In the genomic region with DNA sequence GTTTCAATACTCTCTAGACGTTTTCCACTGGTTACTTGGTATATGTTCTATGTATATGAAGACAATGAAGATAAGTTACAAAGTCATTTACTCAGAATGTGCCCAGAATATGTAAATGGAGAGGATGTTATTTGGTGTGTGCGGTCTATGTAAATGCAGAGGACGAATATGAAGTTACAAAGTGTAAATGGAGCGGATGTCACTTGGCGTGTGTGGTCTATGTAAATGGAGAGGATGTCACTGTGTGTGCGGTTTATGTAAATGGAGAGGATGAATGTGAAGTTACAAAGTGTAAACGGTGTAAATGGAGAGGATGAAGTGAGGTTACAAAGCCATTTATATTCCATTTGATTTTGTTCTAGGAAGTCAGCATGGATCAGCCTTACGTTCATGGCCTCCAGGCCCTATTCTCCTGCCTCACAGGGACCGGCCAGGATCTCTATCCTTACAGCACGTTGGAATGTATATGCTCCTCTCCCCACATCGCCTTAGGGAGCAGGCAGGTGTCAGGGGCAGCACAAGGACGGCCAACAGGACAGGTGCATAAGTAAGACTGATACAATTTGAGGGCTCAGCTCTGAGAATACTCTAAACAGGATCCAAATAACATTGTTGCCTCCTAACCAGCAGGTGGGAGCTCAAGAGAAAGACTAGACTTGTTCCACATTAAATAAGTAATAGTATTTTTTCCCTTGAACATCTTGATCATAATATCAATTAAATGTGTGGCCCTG, we compare ENCODE assay signal across 1 cellular context.
TF ChIP-seq lines count a peak whose summit lies in the region.

No MANE protein-coding gene starts in this region.

TF ChIP-seq in GM12878, 131 proteins besides CTCF, POLR2A, EP300 and RAD21:
- TF ChIP-seq, protein P1, sequence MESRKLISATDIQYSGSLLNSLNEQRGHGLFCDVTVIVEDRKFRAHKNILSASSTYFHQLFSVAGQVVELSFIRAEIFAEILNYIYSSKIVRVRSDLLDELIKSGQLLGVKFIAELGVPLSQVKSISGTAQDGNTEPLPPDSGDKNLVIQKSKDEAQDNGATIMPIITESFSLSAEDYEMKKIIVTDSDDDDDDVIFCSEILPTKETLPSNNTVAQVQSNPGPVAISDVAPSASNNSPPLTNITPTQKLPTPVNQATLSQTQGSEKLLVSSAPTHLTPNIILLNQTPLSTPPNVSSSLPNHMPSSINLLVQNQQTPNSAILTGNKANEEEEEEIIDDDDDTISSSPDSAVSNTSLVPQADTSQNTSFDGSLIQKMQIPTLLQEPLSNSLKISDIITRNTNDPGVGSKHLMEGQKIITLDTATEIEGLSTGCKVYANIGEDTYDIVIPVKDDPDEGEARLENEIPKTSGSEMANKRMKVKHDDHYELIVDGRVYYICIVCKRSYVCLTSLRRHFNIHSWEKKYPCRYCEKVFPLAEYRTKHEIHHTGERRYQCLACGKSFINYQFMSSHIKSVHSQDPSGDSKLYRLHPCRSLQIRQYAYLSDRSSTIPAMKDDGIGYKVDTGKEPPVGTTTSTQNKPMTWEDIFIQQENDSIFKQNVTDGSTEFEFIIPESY (IDR thresholded peaks at IDR 0.05): no peak
- TF ChIP-seq, protein P2, sequence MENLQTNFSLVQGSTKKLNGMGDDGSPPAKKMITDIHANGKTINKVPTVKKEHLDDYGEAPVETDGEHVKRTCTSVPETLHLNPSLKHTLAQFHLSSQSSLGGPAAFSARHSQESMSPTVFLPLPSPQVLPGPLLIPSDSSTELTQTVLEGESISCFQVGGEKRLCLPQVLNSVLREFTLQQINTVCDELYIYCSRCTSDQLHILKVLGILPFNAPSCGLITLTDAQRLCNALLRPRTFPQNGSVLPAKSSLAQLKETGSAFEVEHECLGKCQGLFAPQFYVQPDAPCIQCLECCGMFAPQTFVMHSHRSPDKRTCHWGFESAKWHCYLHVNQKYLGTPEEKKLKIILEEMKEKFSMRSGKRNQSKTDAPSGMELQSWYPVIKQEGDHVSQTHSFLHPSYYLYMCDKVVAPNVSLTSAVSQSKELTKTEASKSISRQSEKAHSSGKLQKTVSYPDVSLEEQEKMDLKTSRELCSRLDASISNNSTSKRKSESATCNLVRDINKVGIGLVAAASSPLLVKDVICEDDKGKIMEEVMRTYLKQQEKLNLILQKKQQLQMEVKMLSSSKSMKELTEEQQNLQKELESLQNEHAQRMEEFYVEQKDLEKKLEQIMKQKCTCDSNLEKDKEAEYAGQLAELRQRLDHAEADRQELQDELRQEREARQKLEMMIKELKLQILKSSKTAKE (IDR thresholded peaks at IDR 0.05; ENCODE audit: low read depth, poor library complexity, severe bottlenecking): peak; percentile 54
- TF ChIP-seq NBN (IDR thresholded peaks at IDR 0.05): peak; percentile 65
- peak; percentile 47; the same call in 1 of the 2 replicates for TF ChIP-seq IKZF1 (conservative IDR thresholded peaks at IDR 0.05)
- TF ChIP-seq, protein P3, sequence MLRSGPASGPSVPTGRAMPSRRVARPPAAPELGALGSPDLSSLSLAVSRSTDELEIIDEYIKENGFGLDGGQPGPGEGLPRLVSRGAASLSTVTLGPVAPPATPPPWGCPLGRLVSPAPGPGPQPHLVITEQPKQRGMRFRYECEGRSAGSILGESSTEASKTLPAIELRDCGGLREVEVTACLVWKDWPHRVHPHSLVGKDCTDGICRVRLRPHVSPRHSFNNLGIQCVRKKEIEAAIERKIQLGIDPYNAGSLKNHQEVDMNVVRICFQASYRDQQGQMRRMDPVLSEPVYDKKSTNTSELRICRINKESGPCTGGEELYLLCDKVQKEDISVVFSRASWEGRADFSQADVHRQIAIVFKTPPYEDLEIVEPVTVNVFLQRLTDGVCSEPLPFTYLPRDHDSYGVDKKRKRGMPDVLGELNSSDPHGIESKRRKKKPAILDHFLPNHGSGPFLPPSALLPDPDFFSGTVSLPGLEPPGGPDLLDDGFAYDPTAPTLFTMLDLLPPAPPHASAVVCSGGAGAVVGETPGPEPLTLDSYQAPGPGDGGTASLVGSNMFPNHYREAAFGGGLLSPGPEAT (IDR thresholded peaks at IDR 0.05; ENCODE audit: low read depth): 0 out of 2 replicates have a peak, but pooled peaks have one; percentile 36
- TF ChIP-seq BCL11A (IDR thresholded peaks at IDR 0.05; ENCODE audit: low read depth, low read length): no peak
- peak; percentile 61; the same call in 1 of the 2 replicates for TF ChIP-seq HDGF (IDR thresholded peaks at IDR 0.05)
- peak; percentile 100 for TF ChIP-seq POU2F2 (IDR thresholded peaks at IDR 0.05; ENCODE audit: borderline replicate concordance, low read depth, low read length)
- no peak for TF ChIP-seq SMC3 (IDR thresholded peaks at IDR 0.05; ENCODE audit: borderline replicate concordance, low read length)
- TF ChIP-seq ASH2L (IDR thresholded peaks at IDR 0.05; ENCODE audit: borderline replicate concordance, low read depth): 0 out of 2 replicates have a peak, but pooled peaks have one; percentile 59
- TF ChIP-seq PAX5 (IDR thresholded peaks at IDR 0.05; ENCODE audit: borderline replicate concordance, low read depth, low read length): peak; percentile 74; the same call in 1 of the 2 replicates
- no peak for TF ChIP-seq POLR2AphosphoS5 (IDR thresholded peaks at IDR 0.05; ENCODE audit: low read length)
- TF ChIP-seq CHD2 (IDR thresholded peaks at IDR 0.05; ENCODE audit: borderline replicate concordance, low read depth, low read length): peak; percentile 64; the same call in 1 of the 2 replicates
- peak; percentile 85 for TF ChIP-seq TBL1XR1 (IDR thresholded peaks at IDR 0.05; ENCODE audit: low read depth, low read length)
- TF ChIP-seq SREBF1 (IDR thresholded peaks at IDR 0.05; ENCODE audit: low read length): peak; percentile 38
- TF ChIP-seq RUNX3 (IDR thresholded peaks at IDR 0.05; ENCODE audit: low read length): peak; percentile 97
- peak; percentile 64 for TF ChIP-seq IKZF2 (IDR thresholded peaks at IDR 0.05)
- peak; percentile 83 for TF ChIP-seq ATF7 (IDR thresholded peaks at IDR 0.05; ENCODE audit: low read depth)
- no peak for TF ChIP-seq CREM (IDR thresholded peaks at IDR 0.05; ENCODE audit: low read depth)
- TF ChIP-seq, protein P4, sequence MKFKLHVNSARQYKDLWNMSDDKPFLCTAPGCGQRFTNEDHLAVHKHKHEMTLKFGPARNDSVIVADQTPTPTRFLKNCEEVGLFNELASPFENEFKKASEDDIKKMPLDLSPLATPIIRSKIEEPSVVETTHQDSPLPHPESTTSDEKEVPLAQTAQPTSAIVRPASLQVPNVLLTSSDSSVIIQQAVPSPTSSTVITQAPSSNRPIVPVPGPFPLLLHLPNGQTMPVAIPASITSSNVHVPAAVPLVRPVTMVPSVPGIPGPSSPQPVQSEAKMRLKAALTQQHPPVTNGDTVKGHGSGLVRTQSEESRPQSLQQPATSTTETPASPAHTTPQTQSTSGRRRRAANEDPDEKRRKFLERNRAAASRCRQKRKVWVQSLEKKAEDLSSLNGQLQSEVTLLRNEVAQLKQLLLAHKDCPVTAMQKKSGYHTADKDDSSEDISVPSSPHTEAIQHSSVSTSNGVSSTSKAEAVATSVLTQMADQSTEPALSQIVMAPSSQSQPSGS (IDR thresholded peaks at IDR 0.05; ENCODE audit: low read length): peak; percentile 47; the same call in 1 of the 2 replicates
- TF ChIP-seq, protein P5, sequence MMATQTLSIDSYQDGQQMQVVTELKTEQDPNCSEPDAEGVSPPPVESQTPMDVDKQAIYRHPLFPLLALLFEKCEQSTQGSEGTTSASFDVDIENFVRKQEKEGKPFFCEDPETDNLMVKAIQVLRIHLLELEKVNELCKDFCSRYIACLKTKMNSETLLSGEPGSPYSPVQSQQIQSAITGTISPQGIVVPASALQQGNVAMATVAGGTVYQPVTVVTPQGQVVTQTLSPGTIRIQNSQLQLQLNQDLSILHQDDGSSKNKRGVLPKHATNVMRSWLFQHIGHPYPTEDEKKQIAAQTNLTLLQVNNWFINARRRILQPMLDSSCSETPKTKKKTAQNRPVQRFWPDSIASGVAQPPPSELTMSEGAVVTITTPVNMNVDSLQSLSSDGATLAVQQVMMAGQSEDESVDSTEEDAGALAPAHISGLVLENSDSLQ (IDR thresholded peaks at IDR 0.05): peak; percentile 79
- TF ChIP-seq, protein P6, sequence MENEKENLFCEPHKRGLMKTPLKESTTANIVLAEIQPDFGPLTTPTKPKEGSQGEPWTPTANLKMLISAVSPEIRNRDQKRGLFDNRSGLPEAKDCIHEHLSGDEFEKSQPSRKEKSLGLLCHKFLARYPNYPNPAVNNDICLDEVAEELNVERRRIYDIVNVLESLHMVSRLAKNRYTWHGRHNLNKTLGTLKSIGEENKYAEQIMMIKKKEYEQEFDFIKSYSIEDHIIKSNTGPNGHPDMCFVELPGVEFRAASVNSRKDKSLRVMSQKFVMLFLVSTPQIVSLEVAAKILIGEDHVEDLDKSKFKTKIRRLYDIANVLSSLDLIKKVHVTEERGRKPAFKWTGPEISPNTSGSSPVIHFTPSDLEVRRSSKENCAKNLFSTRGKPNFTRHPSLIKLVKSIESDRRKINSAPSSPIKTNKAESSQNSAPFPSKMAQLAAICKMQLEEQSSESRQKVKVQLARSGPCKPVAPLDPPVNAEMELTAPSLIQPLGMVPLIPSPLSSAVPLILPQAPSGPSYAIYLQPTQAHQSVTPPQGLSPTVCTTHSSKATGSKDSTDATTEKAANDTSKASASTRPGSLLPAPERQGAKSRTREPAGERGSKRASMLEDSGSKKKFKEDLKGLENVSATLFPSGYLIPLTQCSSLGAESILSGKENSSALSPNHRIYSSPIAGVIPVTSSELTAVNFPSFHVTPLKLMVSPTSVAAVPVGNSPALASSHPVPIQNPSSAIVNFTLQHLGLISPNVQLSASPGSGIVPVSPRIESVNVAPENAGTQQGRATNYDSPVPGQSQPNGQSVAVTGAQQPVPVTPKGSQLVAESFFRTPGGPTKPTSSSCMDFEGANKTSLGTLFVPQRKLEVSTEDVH (IDR thresholded peaks at IDR 0.05; ENCODE audit: low read depth, partially characterized antibody): no peak
- TF ChIP-seq, protein P7, sequence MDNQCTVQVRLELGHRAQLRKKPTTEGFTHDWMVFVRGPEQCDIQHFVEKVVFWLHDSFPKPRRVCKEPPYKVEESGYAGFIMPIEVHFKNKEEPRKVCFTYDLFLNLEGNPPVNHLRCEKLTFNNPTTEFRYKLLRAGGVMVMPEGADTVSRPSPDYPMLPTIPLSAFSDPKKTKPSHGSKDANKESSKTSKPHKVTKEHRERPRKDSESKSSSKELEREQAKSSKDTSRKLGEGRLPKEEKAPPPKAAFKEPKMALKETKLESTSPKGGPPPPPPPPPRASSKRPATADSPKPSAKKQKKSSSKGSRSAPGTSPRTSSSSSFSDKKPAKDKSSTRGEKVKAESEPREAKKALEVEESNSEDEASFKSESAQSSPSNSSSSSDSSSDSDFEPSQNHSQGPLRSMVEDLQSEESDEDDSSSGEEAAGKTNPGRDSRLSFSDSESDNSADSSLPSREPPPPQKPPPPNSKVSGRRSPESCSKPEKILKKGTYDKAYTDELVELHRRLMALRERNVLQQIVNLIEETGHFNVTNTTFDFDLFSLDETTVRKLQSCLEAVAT (IDR thresholded peaks at IDR 0.05): peak; percentile 78
- TF ChIP-seq BHLHE40 (IDR thresholded peaks at IDR 0.05; ENCODE audit: borderline replicate concordance in 1 of 2, low read depth in 2 of 2, low read length in 1 of 2): peak; percentile 87
- no peak for TF ChIP-seq ZNF24 (IDR thresholded peaks at IDR 0.05)
- peak; percentile 69 for TF ChIP-seq NR2F1 (conservative IDR thresholded peaks at IDR 0.05)
- TF ChIP-seq MEF2B (IDR thresholded peaks at IDR 0.05; ENCODE audit: partially characterized antibody, poor library complexity, severe bottlenecking): peak; percentile 44
- TF ChIP-seq NR2C1 (IDR thresholded peaks at IDR 0.05): no peak
- TF ChIP-seq LARP7 (IDR thresholded peaks at IDR 0.05): peak; percentile 65; the same call in 1 of the 2 replicates
- peak; percentile 39; the same call in 1 of the 2 replicates for TF ChIP-seq CREB1 (IDR thresholded peaks at IDR 0.05; ENCODE audit: low read depth)
- peak; percentile 86 for TF ChIP-seq ZNF217 (IDR thresholded peaks at IDR 0.05)
- peak; percentile 80 for TF ChIP-seq MTA2 (IDR thresholded peaks at IDR 0.05; ENCODE audit: low read depth)
- no peak; the same call in 1 of the 2 replicates for TF ChIP-seq DPF2 (IDR thresholded peaks at IDR 0.05)
